In the genomic region with DNA sequence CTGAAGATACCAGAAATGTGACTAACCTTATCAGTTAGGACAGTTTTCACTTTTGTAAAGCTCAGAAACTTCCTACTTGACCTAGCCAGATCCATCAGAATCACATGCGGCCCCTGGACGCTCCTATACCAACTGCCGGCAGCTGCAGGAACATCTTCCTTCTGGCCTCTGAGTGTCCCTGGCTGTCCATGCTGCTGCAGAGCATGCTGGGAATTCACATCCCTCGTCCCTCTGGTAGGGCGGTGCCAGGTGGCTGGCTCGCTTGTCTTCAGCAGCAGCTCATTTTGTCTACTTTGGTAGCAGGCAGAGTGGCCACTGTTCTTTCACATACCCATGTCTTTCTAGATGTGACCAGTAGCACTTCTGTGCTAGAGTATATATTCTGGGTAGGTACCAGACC, we compare ENCODE assay signal across 11 cellular contexts.
"Had no signal": no experiment of that assay in that cellular context is flagged by ENCODE, and none has a peak within 500 bp of the region (broad histone marks: within the 10 kb centered on the region; RNA-seq: fewer than 3 reads in every experiment).

No MANE protein-coding gene starts in this region.

- DNase-seq: activated CD8-positive, alpha-beta memory T cell treated with anti-CD3 and anti-CD28 coated beads, Interleukin-2, amount 10 ng/mL, durations not matched to agents 7 days and 5 days; activated gamma-delta T cell; activated T-cell treated with anti-CD3 and anti-CD28 coated beads, Interleukin-2, amount 50 U/mL, for 48 hours; central memory CD4-positive, alpha-beta T cell; effector memory CD4-positive, alpha-beta T cell; kidney glomerular epithelial cell; nephron progenitor cell; SIG-M5; trophoblast cell had no signal

- H3K4me3 ChIP-seq: lung had no signal

- H3K27ac ChIP-seq: epithelial cell of prostate had no signal

- ATAC-seq: activated CD8-positive, alpha-beta memory T cell treated with anti-CD3 and anti-CD28 coated beads, Interleukin-2, amount 10 ng/mL, durations not matched to agents 7 days and 5 days had no signal
